Comparison of ENCODE assay signal across 18 cellular contexts in genomic region chr1:176199707-176200106, GRCh38. TPM values are rescaled to one million over a fixed set of nuclear protein-coding genes. Genes with fewer than 3 reads are reported as not detected.
DNase-seq lines count a peak whose midpoint lies in the region; ATAC-seq, FAIRE-seq and TF ChIP-seq lines count a peak whose summit lies in the region.
"Had no signal": no experiment of that assay in that cellular context is flagged by ENCODE, and none has a peak within 500 bp of the region (broad histone marks: within the 10 kb centered on the region; RNA-seq: fewer than 3 reads in every experiment).

No MANE protein-coding gene starts in this region.

- DNase-seq in H54 (ENCODE audit: insufficient read length, low spot score) (no peak), NCI-H146 (lab: John Stamatoyannopoulos, UW) (no peak), Right ventricle myocardium superior (no peak), GM20000 (ENCODE audit: low spot score) (no peak)
- no peak for DNase-seq in activated CD4-positive, alpha-beta T cell treated with anti-CD3 and anti-CD28 coated beads, Interleukin-2, amount 50 U/mL, for 48 hours
- DNase-seq: activated CD4-positive, alpha-beta T cell treated with anti-CD3 and anti-CD28 coated beads for 36 hours; activated naive CD4-positive, alpha-beta T cell treated with anti-CD3 and anti-CD28 coated beads for 36 hours; amniotic stem cell; CD4-positive, CD25-positive, alpha-beta regulatory T cell; head of caudate nucleus; KG1; NCI-H1694; NCI-H2171; NCI-H524 treated with DMSO at 0.1 percent for 48 hours; stimulated activated CD4-positive, alpha-beta T cell treated with anti-CD3 and anti-CD28 coated beads, Interleukin-15, amount 100 ng/mL, for 24 hours had no signal

- ATAC-seq in GM18867 (IDR thresholded peaks at IDR 0.05; ENCODE audit: unreplicated experiment), result peak; percentile 44
- ATAC-seq in HG03460 (IDR thresholded peaks at IDR 0.05; ENCODE audit: unreplicated experiment), result peak; percentile 44
- ATAC-seq in Right ventricle myocardium superior (ENCODE audit: poor library complexity), result no peak
- ATAC-seq: activated CD4-positive, alpha-beta T cell treated with anti-CD3 and anti-CD28 coated beads for 36 hours had no signal

- TF ChIP-seq CTCF in GM20000 (IDR thresholded peaks at IDR 0.05; ENCODE audit: extremely low read depth, missing control alignments), result no peak

- no peak for TF ChIP-seq POLR2A in H54 (IDR thresholded peaks at IDR 0.05; ENCODE audit: low read depth, low read length)

- intact Hi-C loops in Right ventricle myocardium superior (cut with DNase I), result no loop called here

- peak; percentile 11 for FAIRE-seq in H54 (lab: Jason Lieb, UNC)
- FAIRE-seq: HTR-8/SVneo had no signal

RNA-seq across cellular contexts. Expression of gene COP1, which starts 7.4 kb away (rescaled TPM):
- 20.5 TPM for total RNA-seq in Right ventricle myocardium superior
